16 cellular contexts compared by ENCODE assay signal in the genomic region with DNA sequence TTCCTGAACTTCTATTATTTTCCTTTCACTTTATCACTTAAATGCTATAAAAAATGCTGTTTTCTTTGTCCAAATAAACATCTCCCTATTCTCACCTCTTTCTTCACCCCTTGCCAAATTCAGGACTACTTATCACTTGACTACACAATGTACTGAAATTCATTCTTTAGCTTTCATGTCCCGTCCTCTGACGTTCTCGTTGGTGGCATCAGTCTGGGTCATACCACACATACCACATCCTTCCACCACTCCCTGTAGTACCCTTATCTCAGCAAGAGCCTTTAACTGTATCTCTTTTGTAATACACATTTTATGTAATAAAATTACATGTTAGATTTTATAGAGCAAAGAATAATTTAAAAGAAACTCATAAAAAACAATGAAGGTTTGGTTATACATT.
A peak's percentile ranks its signal among the peaks of the same experiment; 100 is the strongest.
DNase-seq lines count a peak whose midpoint lies in the region; ATAC-seq, FAIRE-seq and TF ChIP-seq lines count a peak whose summit lies in the region.
"Had no signal": no experiment of that assay in that cellular context is flagged by ENCODE, and none has a peak within 500 bp of the region (broad histone marks: within the 10 kb centered on the region; RNA-seq: fewer than 3 reads in every experiment).

No MANE protein-coding gene starts in this region.

- 90% methylated on average over 3 of the region's 3 CpGs for WGBS in A549 (ENCODE audit: missing lambda C conversion rate)
- WGBS in IMR-90 (ENCODE audit: extremely low coverage in 2 of 2, insufficient read length in 1 of 2), 2 experiments: 80% methylated on average over 1 of the region's 3 CpGs; no CpG with 5 or more reads in 1 of the 2 experiments
- WGBS in testis, 2 donors: 77 to 80% methylated on average over 3 of the region's 3 CpGs

- ATAC-seq in A549: no peak
- ATAC-seq in IMR-90 (ENCODE audit: low read depth): no peak
- ATAC-seq in left ventricle myocardium superior: peak; percentile 57

- BruUV-seq in IMR-90 (replicated peaks; lab: Mats Ljungman, UMichigan): no TSS peak

- CTCF ChIA-PET in A549 (lab: Yijun Ruan, JAX): interaction anchor here (0.6 to 1.7 kb wide), 5 partner anchors 13 to 331 kb away, joined by 3 to 4 read pairs (median 3); no protein-coding TSS in a partner anchor
- CTCF ChIA-PET in IMR-90 (lab: Yijun Ruan, JAX): no interaction called here

- TF ChIP-seq POLR2A in A549 (IDR thresholded peaks at IDR 0.05; ENCODE audit: low read length) (no peak), IMR-90 (IDR thresholded peaks at IDR 0.05; ENCODE audit: low read depth, low read length) (no peak), testis (IDR thresholded peaks at IDR 0.05) (no peak)

- H3K4me1 ChIP-seq in A549 (peaks cover 30% of the 10 kb centered on the region), IMR-90 (ENCODE audit: control insufficient read depth, insufficient read depth, low read length) (peaks cover 26% of the 10 kb centered on the region), testis (no peaks in the 10 kb centered on the region)
- H3K4me1 ChIP-seq: Peyer's patch had no signal

- H3K23ac ChIP-seq in IMR-90 (ENCODE audit: low read depth, low read length): no peak overlapping the region

- peaks cover 16% of the 10 kb centered on the region for H3K9me1 ChIP-seq in IMR-90 (ENCODE audit: insufficient read depth, low read length)

- H3K9me3 ChIP-seq in A549: peaks cover 38% of the 10 kb centered on the region
- no peaks in the 10 kb centered on the region for H3K9me3 ChIP-seq in IMR-90 (ENCODE audit: control insufficient read depth, insufficient read depth, low read length)
- no peaks in the 10 kb centered on the region for H3K9me3 ChIP-seq in testis
- H3K9me3 ChIP-seq: Peyer's patch had no signal

- POLR2A ChIA-PET in A549 (lab: Yijun Ruan, JAX) (no interaction called here), IMR-90 (lab: Charles Lee; ENCODE audit: unreplicated experiment) (no interaction called here)

- H4K91ac ChIP-seq in IMR-90 (ENCODE audit: insufficient read depth, low read depth, low read length): peak overlapping the region; percentile 99

- H2BK15ac ChIP-seq in IMR-90 (ENCODE audit: low read depth, low read length): peak overlapping the region; percentile 100

- TF ChIP-seq RAD21 in A549 (conservative IDR thresholded peaks at IDR 0.05 in 1 of 2, IDR thresholded peaks at IDR 0.05 in 1 of 2) (no peak), IMR-90 (IDR thresholded peaks at IDR 0.05; ENCODE audit: low read length) (no peak)

- no peak overlapping the region for H3K56ac ChIP-seq in IMR-90 (ENCODE audit: extremely low read depth, insufficient read depth, low read length)

- intact Hi-C loops in IMR-90 (cut with micrococcal nuclease) (no loop called here), left ventricle myocardium superior (cut with micrococcal nuclease) (no loop called here), testis (cut with DNase I; ENCODE audit: low total_unique reads) (no loop called here)

- H2AK5ac ChIP-seq in IMR-90 (ENCODE audit: low read depth, low read length): peak overlapping the region; percentile 100

- H4K5ac ChIP-seq in IMR-90 (ENCODE audit: low read depth, low read length): peak overlapping the region; percentile 98

- no peaks in the 10 kb centered on the region for H3K36me3 ChIP-seq in IMR-90 (ENCODE audit: control insufficient read depth, insufficient read depth, low read length)
- H3K36me3 ChIP-seq in testis (ENCODE audit: low read depth, missing control alignments): no peaks in the 10 kb centered on the region
- H3K36me3 ChIP-seq: Peyer's patch had no signal

- H3K14ac ChIP-seq in IMR-90 (replicated peaks; ENCODE audit: low read depth, low read length): peak overlapping the region; percentile 99

- H3K27me3 ChIP-seq in IMR-90 (ENCODE audit: control insufficient read depth, insufficient read depth, low read length) (no peaks in the 10 kb centered on the region), testis (no peaks in the 10 kb centered on the region)
- H3K27me3 ChIP-seq: Peyer's patch had no signal

- H3K4me3 ChIP-seq in A549 (no peak overlapping the region), IMR-90 (ENCODE audit: insufficient read depth, low read depth, low read length) (no peak overlapping the region), testis (no peak overlapping the region)
- H3K4me3 ChIP-seq: Peyer's patch had no signal

- in situ Hi-C loops in IMR-90 (cut with MboI; ENCODE audit: low sequenced_read_pairs): no loop called here

- H4K8ac ChIP-seq in IMR-90 (ENCODE audit: low read depth in 2 of 2, low read length in 2 of 2): peak overlapping the region; percentile 89 to 97; a peak in 3 of 4 replicates

- dilution Hi-C loops in IMR-90 (cut with HindIII; ENCODE audit: low sequenced_read_pairs, unreplicated experiment): no loop called here

- peak; percentile 65 for FAIRE-seq in A549 (lab: Jason Lieb, UNC)
- FAIRE-seq: GM12892 had no signal

- peak overlapping the region; percentile 100 for H3K18ac ChIP-seq in IMR-90 (ENCODE audit: low read depth, low read length)

- H2AFZ ChIP-seq in IMR-90 (replicated peaks; ENCODE audit: low read length, poor library complexity): no peak overlapping the region

- H2BK20ac ChIP-seq in IMR-90 (ENCODE audit: low read depth, low read length): peak overlapping the region; percentile 100

- peaks cover 0 to 14% of the 10 kb centered on the region in 2 experiments; a peak in 1 of 4 replicates for H3K79me1 ChIP-seq in IMR-90 (ENCODE audit: low read depth in 1 of 2, low read length in 2 of 2)

- H3K27ac ChIP-seq in A549 (peak overlapping the region; percentile 90 to 97), IMR-90 (ENCODE audit: insufficient read depth, low read length) (peak overlapping the region; percentile 78), testis (no peak overlapping the region)
- H3K27ac ChIP-seq: Peyer's patch had no signal

- no peak for TF ChIP-seq CTCF in A549 (IDR thresholded peaks at IDR 0.05)
- no peak for TF ChIP-seq CTCF in IMR-90 (conservative IDR thresholded peaks at IDR 0.05; ENCODE audit: low read depth, low read length)
- TF ChIP-seq CTCF in testis (IDR thresholded peaks at IDR 0.05): no peak

- H3K4ac ChIP-seq in IMR-90 (ENCODE audit: low read depth, low read length): peak overlapping the region; percentile 100

- peak overlapping the region; percentile 99 for H2BK5ac ChIP-seq in IMR-90 (ENCODE audit: low read depth, low read length, poor library complexity, severe bottlenecking)

- H3K4me2 ChIP-seq in A549 (no peak overlapping the region), IMR-90 (ENCODE audit: low read depth, low read length) (no peak overlapping the region)

- no peak overlapping the region for H3K9ac ChIP-seq in IMR-90 (ENCODE audit: low read depth, low read length)

- DNase-seq in A549 (ENCODE audit: low read depth in 1 of 2, low spot score in 1 of 2) (no peak), IMR-90 (no peak), amniotic epithelial cell (ENCODE audit: low read depth) (peak; percentile 27), left ventricle myocardium superior (no peak), testis (no peak)
- DNase-seq in effector CD8-positive, alpha-beta T cell (lab: John Stamatoyannopoulos, UW): no peak
- no peak for DNase-seq in effector CD4-positive, alpha-beta T cell
- DNase-seq: C1 segment of cervical spinal cord, H7, Kasumi-1, NCI-H1105, NCI-H1694, NCI-H524, Peyer's patch, SHP77 treated with DMSO at 0.1 percent for 48 hours had no signal

- no peaks in the 10 kb centered on the region for H4K20me1 ChIP-seq in IMR-90 (ENCODE audit: insufficient read depth, low read length)

- H2AK9ac ChIP-seq in IMR-90 (replicated peaks; ENCODE audit: low read depth, low read length, poor library complexity): peak overlapping the region; percentile 88

- peak overlapping the region; percentile 100 for H2BK120ac ChIP-seq in IMR-90 (ENCODE audit: low read depth, low read length)

- no peak for TF ChIP-seq EP300 in A549 (IDR thresholded peaks at IDR 0.05)

TF ChIP-seq in A549, 52 proteins besides CTCF, POLR2A, EP300 and RAD21 (continues in another document):
- no peak for TF ChIP-seq PHF8 (IDR thresholded peaks at IDR 0.05; ENCODE audit: borderline replicate concordance, low read depth)
- TF ChIP-seq, protein P1, sequence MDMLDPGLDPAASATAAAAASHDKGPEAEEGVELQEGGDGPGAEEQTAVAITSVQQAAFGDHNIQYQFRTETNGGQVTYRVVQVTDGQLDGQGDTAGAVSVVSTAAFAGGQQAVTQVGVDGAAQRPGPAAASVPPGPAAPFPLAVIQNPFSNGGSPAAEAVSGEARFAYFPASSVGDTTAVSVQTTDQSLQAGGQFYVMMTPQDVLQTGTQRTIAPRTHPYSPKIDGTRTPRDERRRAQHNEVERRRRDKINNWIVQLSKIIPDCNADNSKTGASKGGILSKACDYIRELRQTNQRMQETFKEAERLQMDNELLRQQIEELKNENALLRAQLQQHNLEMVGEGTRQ (IDR thresholded peaks at IDR 0.05): no peak
- TF ChIP-seq ZNF302 (CRISPR knock-in tag; IDR thresholded peaks at IDR 0.05): no peak
- TF ChIP-seq CEBPB (IDR thresholded peaks at IDR 0.05): no peak
- no peak for TF ChIP-seq NR3C1 (IDR thresholded peaks at IDR 0.05)
- TF ChIP-seq, protein P2, sequence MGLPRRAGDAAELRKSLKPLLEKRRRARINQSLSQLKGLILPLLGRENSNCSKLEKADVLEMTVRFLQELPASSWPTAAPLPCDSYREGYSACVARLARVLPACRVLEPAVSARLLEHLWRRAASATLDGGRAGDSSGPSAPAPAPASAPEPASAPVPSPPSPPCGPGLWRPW (IDR thresholded peaks at IDR 0.05): no peak
- no peak for TF ChIP-seq GATA3 (IDR thresholded peaks at IDR 0.05; ENCODE audit: borderline replicate concordance)

TF ChIP-seq in IMR-90, 13 proteins besides CTCF, POLR2A, EP300 and RAD21:
- TF ChIP-seq SMC3 (IDR thresholded peaks at IDR 0.05; ENCODE audit: low read depth, low read length) (no peak), NFE2L2 (IDR thresholded peaks at IDR 0.05; ENCODE audit: low read depth, low read length) (no peak)

Comparison
In these comparisons a context has a peak if more than half of its experiments do, and no peak if none do; other contexts are left out.
1. H3K27ac ChIP-seq: peak in A549 (2 of 2) and IMR-90 (single experiment); none in testis (0 of 2).